8 cellular contexts compared by ENCODE assay signal in the genomic region with DNA sequence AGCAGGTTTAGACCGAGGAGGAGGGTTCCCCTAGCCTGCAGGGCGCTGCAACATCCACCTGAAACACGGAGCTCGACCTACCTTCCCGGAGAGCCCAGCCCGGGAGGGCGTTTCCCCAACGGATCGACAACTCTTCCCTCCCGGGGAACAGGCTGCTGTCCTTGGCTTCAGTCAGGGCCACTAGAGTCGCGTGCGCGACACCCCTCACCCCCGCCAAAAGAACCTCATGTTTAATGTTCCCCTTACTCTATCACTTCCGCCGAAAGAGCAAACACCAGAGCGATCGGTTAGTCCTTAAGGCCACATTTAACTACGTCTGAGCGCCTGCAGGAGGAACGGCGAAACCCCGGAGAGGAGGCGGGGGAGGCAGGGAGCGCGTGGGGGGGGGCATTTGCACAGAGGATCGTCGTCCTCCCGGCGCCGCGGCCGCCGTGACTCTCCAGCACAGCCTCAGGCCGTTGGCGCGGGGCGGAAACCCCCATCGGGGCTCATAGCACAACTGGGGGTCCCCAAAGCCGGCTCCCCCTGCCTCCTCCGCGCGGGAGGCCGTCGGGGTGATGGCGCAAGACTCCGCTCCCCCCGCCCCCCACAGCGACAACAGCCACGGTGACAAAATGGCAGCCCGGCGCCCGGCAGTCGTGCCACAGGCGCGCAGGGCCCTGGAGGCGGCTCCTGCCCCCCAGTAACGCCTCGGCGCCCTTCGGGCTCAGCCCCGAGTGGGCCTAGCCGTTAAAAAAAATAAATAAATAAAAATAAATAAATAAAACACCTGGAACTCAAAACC. TPM values are rescaled to one million over a fixed set of nuclear protein-coding genes. Genes with fewer than 3 reads are reported as not detected.
DNase-seq lines count a peak whose midpoint lies in the region; ATAC-seq and TF ChIP-seq lines count a peak whose summit lies in the region.

No MANE protein-coding gene starts in this region.

- H3K4me2 ChIP-seq in Loucy (ENCODE audit: low read depth, low read length, poor library complexity, severe bottlenecking) = peak overlapping the region; percentile 89

- H3K9me2 ChIP-seq in Loucy (replicated peaks; ENCODE audit: low read depth, low read length) = no peaks in the 10 kb centered on the region

- peaks cover 15% of the 10 kb centered on the region for H3K27me3 ChIP-seq in Loucy (ENCODE audit: insufficient read depth, low read length, poor library complexity, severe bottlenecking)
- H3K27me3 ChIP-seq in ascending aorta = no peaks in the 10 kb centered on the region

- H3K79me2 ChIP-seq in Loucy (ENCODE audit: insufficient read depth, low read length) = peaks cover 99% of the 10 kb centered on the region

- H3K9me3 ChIP-seq in Loucy (ENCODE audit: insufficient read depth, low read depth, low read length) (no peaks in the 10 kb centered on the region), ascending aorta (no peaks in the 10 kb centered on the region)

- H3K4me1 ChIP-seq in Loucy (ENCODE audit: insufficient read depth, low read length, poor library complexity, severe bottlenecking) (peaks cover 44% of the 10 kb centered on the region), ascending aorta (peaks cover 0 to 25% of the 10 kb centered on the region in 2 donors)

- peak; percentile 73 for DNase-seq in AG20443 (ENCODE audit: low spot score)
- DNase-seq in T-helper 9 cell = peak; percentile 64
- DNase-seq in ascending aorta (ENCODE audit: low spot score in 2 of 2) = peak in 1 of 2 donors; percentile 83
- DNase-seq in hippocampal formation (lab: John Stamatoyannopoulos, UW) = peak; percentile 67 to 75
- peak; percentile 77 for DNase-seq in sciatic nerve (ENCODE audit: low spot score)
- no peak for DNase-seq in mesenteric fat pad (ENCODE audit: low spot score)

- H3K36me3 ChIP-seq in Loucy (ENCODE audit: insufficient read depth, low read length) (0 out of 2 replicates have a peak, but pooled peaks cover 3% of the 10 kb centered on the region), ascending aorta (no peaks in the 10 kb centered on the region)

- no peak for TF ChIP-seq CTCF in Loucy (conservative IDR thresholded peaks at IDR 0.05; ENCODE audit: low read length)
- TF ChIP-seq CTCF in ascending aorta (IDR thresholded peaks at IDR 0.05) = no peak

- 0 out of 2 replicates have a peak overlapping the region, but pooled peaks have one; percentile 39 for H2AFZ ChIP-seq in Loucy (ENCODE audit: low read length)

- intact Hi-C loops in ascending aorta (cut with DNase I) (loop anchor here (1.0 to 5.0 kb wide), 5 partner anchors 22 to 975 kb away; partner anchors contain the start of genes FEM1B and RNU6-1), sciatic nerve (cut with DNase I) (no loop called here)

- peak overlapping the region; percentile 99 for H3K9ac ChIP-seq in Loucy (ENCODE audit: low read depth, low read length, poor library complexity, severe bottlenecking)

- H4K20me1 ChIP-seq in Loucy (ENCODE audit: insufficient read depth, low read length, poor library complexity, severe bottlenecking) = peaks cover 58% of the 10 kb centered on the region

- H3K27ac ChIP-seq in ascending aorta = peak overlapping the region; percentile 98

- peak overlapping the region; percentile 99 for H3K4me3 ChIP-seq in Loucy (ENCODE audit: low read length, poor library complexity, severe bottlenecking)
- H3K4me3 ChIP-seq in ascending aorta = peak overlapping the region; percentile 90 to 96

- ATAC-seq in GM19035 (IDR thresholded peaks at IDR 0.05; ENCODE audit: unreplicated experiment) (peak; percentile 33), sciatic nerve (peak; percentile 48)

- no peaks in the 10 kb centered on the region for H3F3A ChIP-seq in Loucy (ENCODE audit: low read depth)

RNA-seq across cellular contexts. Expression of gene ANP32A, which starts 3.2 kb away (rescaled TPM):
- total RNA-seq in ascending aorta = 19.2 TPM
- total RNA-seq in sciatic nerve = 90.3 TPM
- total RNA-seq in mesenteric fat pad = 92.6 TPM
